In the genomic region with DNA sequence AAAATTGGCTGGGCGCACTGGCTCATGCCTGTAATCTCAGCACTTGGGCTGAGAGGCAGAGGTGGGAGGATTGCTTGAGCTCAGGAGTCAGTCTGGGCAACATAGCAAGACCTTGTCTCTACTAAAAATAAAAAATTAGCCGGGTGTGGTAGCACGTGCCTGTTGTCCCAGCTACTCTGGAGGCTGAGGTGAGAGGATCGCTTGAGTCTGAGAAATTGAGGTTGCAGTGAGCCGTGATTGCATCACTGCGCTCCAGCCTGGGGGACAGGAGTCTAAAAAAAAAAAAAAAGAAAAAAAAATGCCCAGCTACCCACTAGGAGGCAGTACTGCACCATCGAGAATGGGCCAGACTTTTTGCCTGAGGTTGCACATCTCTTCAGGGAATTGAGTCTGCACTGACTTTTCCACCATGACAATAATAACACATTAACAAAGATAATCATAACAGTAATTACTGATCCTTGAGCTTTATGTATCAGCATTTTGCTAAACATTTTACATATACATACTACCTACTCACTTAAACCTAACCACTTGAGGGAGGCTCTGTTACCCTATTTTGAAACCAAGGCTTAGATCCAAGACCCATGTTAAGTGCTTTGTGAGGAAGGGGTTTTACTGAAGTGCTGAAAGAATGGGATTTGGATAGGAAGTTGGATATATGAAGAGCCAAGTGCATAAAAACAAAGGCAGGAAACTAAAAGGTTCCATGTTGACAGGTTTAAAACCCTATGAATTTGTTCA, we compare ENCODE assay signal across 1 cellular context.
TF ChIP-seq lines count a peak whose summit lies in the region.

No MANE protein-coding gene starts in this region.

TF ChIP-seq in K562, 482 proteins besides CTCF, POLR2A, EP300 and RAD21 (continued from another document):
- TF ChIP-seq NBN (IDR thresholded peaks at IDR 0.05; ENCODE audit: low read depth) (peak; percentile 78), BHLHE40 (IDR thresholded peaks at IDR 0.05; ENCODE audit: low read length) (peak; percentile 66), SMARCB1 (IDR thresholded peaks at IDR 0.05; ENCODE audit: insufficient read length, low read depth) (no peak)
- TF ChIP-seq, protein P1, sequence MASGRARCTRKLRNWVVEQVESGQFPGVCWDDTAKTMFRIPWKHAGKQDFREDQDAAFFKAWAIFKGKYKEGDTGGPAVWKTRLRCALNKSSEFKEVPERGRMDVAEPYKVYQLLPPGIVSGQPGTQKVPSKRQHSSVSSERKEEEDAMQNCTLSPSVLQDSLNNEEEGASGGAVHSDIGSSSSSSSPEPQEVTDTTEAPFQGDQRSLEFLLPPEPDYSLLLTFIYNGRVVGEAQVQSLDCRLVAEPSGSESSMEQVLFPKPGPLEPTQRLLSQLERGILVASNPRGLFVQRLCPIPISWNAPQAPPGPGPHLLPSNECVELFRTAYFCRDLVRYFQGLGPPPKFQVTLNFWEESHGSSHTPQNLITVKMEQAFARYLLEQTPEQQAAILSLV (tag; IDR thresholded peaks at IDR 0.05), result peak; percentile 92
